Comparison of ENCODE assay signal across 9 cellular contexts in genomic region chr22:46043339-46043738, GRCh38.
DNase-seq lines count a peak whose midpoint lies in the region; ATAC-seq and TF ChIP-seq lines count a peak whose summit lies in the region.
"Had no signal": no experiment of that assay in that cellular context is flagged by ENCODE, and none has a peak within 500 bp of the region (broad histone marks: within the 10 kb centered on the region; RNA-seq: fewer than 3 reads in every experiment).

No MANE protein-coding gene starts in this region.

- H3K36me3 ChIP-seq in Loucy (ENCODE audit: insufficient read depth, low read length) = no peaks in the 10 kb centered on the region
- H3K36me3 ChIP-seq in effector memory CD4-positive, alpha-beta T cell (ENCODE audit: control insufficient read depth, insufficient read depth, low read length) = no peaks in the 10 kb centered on the region

- peaks cover 91% of the 10 kb centered on the region for H3K79me2 ChIP-seq in Loucy (ENCODE audit: insufficient read depth, low read length)

- H3K9ac ChIP-seq in Loucy (ENCODE audit: low read depth, low read length, poor library complexity, severe bottlenecking) = peak overlapping the region; percentile 99

- peak overlapping the region; percentile 97 for H3K4me2 ChIP-seq in Loucy (ENCODE audit: low read depth, low read length, poor library complexity, severe bottlenecking)

- no peak for DNase-seq in effector memory CD4-positive, alpha-beta T cell
- no peak for DNase-seq in naive thymus-derived CD8-positive, alpha-beta T cell
- DNase-seq in OCI-M1 (lab: John Stamatoyannopoulos, UW) (no peak), iPS-NIHi7 (ENCODE audit: extremely low spot score) (no peak)

- H3K4me1 ChIP-seq in Loucy (ENCODE audit: insufficient read depth, low read length, poor library complexity, severe bottlenecking) = peaks cover 76% of the 10 kb centered on the region
- H3K4me1 ChIP-seq in effector memory CD4-positive, alpha-beta T cell (ENCODE audit: control insufficient read depth, insufficient read depth, low read length, poor library complexity, severe bottlenecking) = peaks cover 14% of the 10 kb centered on the region

- POLR2A ChIA-PET in naive thymus-derived CD8-positive, alpha-beta T cell (lab: Charles Lee) = interaction anchor here (0.7 to 6.4 kb wide), 6 partner anchors 10 to 719 kb away, joined by 3 to 51 read pairs (median 7); partner anchors contain the start of gene TBC1D22A

- H3K4me3 ChIP-seq in Loucy (ENCODE audit: low read length, poor library complexity, severe bottlenecking) = peak overlapping the region; percentile 95
- H3K4me3 ChIP-seq in effector memory CD4-positive, alpha-beta T cell (ENCODE audit: insufficient read depth, low read depth, low read length, poor library complexity, severe bottlenecking) = no peak overlapping the region

- H3K27me3 ChIP-seq in Loucy (ENCODE audit: insufficient read depth, low read length, poor library complexity, severe bottlenecking) = no peaks in the 10 kb centered on the region
- H3K27me3 ChIP-seq in effector memory CD4-positive, alpha-beta T cell (replicated peaks; ENCODE audit: control insufficient read depth, insufficient read depth, low read length, poor library complexity, severe bottlenecking) = no peaks in the 10 kb centered on the region

- TF ChIP-seq CTCF in 22Rv1 (IDR thresholded peaks at IDR 0.05) (no peak), Loucy (conservative IDR thresholded peaks at IDR 0.05; ENCODE audit: low read length) (no peak)

- H3K4me3 Mint-ChIP-seq in naive thymus-derived CD8-positive, alpha-beta T cell = peak overlapping the region; percentile 73 to 92 (median 86)

- H3K27ac Mint-ChIP-seq in naive thymus-derived CD8-positive, alpha-beta T cell = peak overlapping the region in 8 of 10 donors; percentile 75 to 96 (median 92)

- no peaks in the 10 kb centered on the region for H3K27me3 Mint-ChIP-seq in naive thymus-derived CD8-positive, alpha-beta T cell

- no peaks in the 10 kb centered on the region for H4K20me1 ChIP-seq in Loucy (ENCODE audit: insufficient read depth, low read length, poor library complexity, severe bottlenecking)

- H3K36me3 Mint-ChIP-seq in naive thymus-derived CD8-positive, alpha-beta T cell = no peaks in the 10 kb centered on the region

- no peak for ATAC-seq in naive thymus-derived CD8-positive, alpha-beta T cell
- ATAC-seq in HG03354 (IDR thresholded peaks at IDR 0.05; ENCODE audit: poor library complexity, severe bottlenecking, unreplicated experiment) = no peak
- ATAC-seq in SK-N-SH treated with all-trans-retinoic acid at 6 μM for 48 hours = no peak

- H3K9me3 ChIP-seq in Loucy (ENCODE audit: insufficient read depth, low read depth, low read length) = no peaks in the 10 kb centered on the region
- no peaks in the 10 kb centered on the region for H3K9me3 ChIP-seq in effector memory CD4-positive, alpha-beta T cell (ENCODE audit: control insufficient read depth, low read length)
- H3K9me3 ChIP-seq: mucosa of descending colon had no signal

- H3K4me1 Mint-ChIP-seq in naive thymus-derived CD8-positive, alpha-beta T cell = peaks cover 6 to 44% (median 25%) of the 10 kb centered on the region in 4 donors

- H3K27ac ChIP-seq in 22Rv1 = peak overlapping the region; percentile 100
- peak overlapping the region; percentile 66 for H3K27ac ChIP-seq in effector memory CD4-positive, alpha-beta T cell (ENCODE audit: insufficient read depth, low read length, poor library complexity, severe bottlenecking)

- H3K9me2 ChIP-seq in Loucy (replicated peaks; ENCODE audit: low read depth, low read length) = no peaks in the 10 kb centered on the region

- H3K9me3 Mint-ChIP-seq in naive thymus-derived CD8-positive, alpha-beta T cell = no peaks in the 10 kb centered on the region

- H2AFZ ChIP-seq in Loucy (ENCODE audit: low read length) = no peak overlapping the region

- H3F3A ChIP-seq in Loucy (ENCODE audit: low read depth) = 0 out of 2 replicates have a peak, but pooled peaks cover 3% of the 10 kb centered on the region

TF ChIP-seq in SK-N-SH treated with all-trans-retinoic acid at 6 μM for 48 hours, 23 proteins besides CTCF, POLR2A, EP300 and RAD21:
- TF ChIP-seq PPARA (CRISPR knock-in tag; IDR thresholded peaks at IDR 0.05; ENCODE audit: borderline replicate concordance) = no peak
- no peak for TF ChIP-seq TOX (CRISPR knock-in tag; IDR thresholded peaks at IDR 0.05; ENCODE audit: borderline replicate concordance)
- TF ChIP-seq ZFP3 (CRISPR knock-in tag; IDR thresholded peaks at IDR 0.05) = no peak
- no peak for TF ChIP-seq SNAI2 (CRISPR knock-in tag; IDR thresholded peaks at IDR 0.05)
- no peak for TF ChIP-seq POU6F1 (CRISPR knock-in tag; IDR thresholded peaks at IDR 0.05; ENCODE audit: borderline replicate concordance, low read depth)
- TF ChIP-seq ZNF8 (CRISPR knock-in tag; IDR thresholded peaks at IDR 0.05) = no peak
- TF ChIP-seq CSRNP3 (CRISPR knock-in tag; IDR thresholded peaks at IDR 0.05) = no peak
- TF ChIP-seq CSDC2 (CRISPR knock-in tag; IDR thresholded peaks at IDR 0.05) = no peak
- TF ChIP-seq ESRRG (CRISPR knock-in tag; IDR thresholded peaks at IDR 0.05) = no peak
